ENCODE assay signal across 13 cellular contexts in genomic region chr7:131076032-131076431, GRCh38.
A peak's percentile ranks its signal among the peaks of the same experiment; 100 is the strongest.
DNase-seq lines count a peak whose midpoint lies in the region; ATAC-seq and TF ChIP-seq lines count a peak whose summit lies in the region.
"Had no signal": no experiment of that assay in that cellular context is flagged by ENCODE, and none has a peak within 500 bp of the region (broad histone marks: within the 10 kb centered on the region; RNA-seq: fewer than 3 reads in every experiment).

No MANE protein-coding gene starts in this region.

- H3K4me1 ChIP-seq in suprapubic skin = peaks cover 43% of the 10 kb centered on the region

- H3K36me3 ChIP-seq in suprapubic skin = peaks cover 14% of the 10 kb centered on the region
- H3K36me3 ChIP-seq: WERI-Rb-1 had no signal

- 60% methylated on average over 3 of the region's 3 CpGs for WGBS in suprapubic skin

- DNase-seq in activated T-cell treated with anti-CD3 and anti-CD28 coated beads, Interleukin-2, amount 50 U/mL, for 24 hours = no peak
- no peak for DNase-seq in activated T-cell treated with anti-CD3 and anti-CD28 coated beads for 4 hours
- peak; percentile 40 for DNase-seq in hepatic stellate cell (ENCODE audit: low spot score)
- DNase-seq in suprapubic skin (ENCODE audit: low spot score in 2 of 2) = no peak
- DNase-seq in NCI-H2171 (lab: John Stamatoyannopoulos, UW) = no peak
- no peak for DNase-seq in NCI-H2029 treated with DMSO at 0.1 percent for 48 hours (lab: John Stamatoyannopoulos, UW)
- DNase-seq: activated naive CD4-positive, alpha-beta T cell treated with Interleukin-2 at 50 U/mL for 16 hours; BE2C; endodermal cell; NCI-H187 had no signal

- no peaks in the 10 kb centered on the region for H3K9me3 ChIP-seq in suprapubic skin
- H3K9me3 ChIP-seq: BE2C had no signal

- no peak for ATAC-seq in HG03097 (IDR thresholded peaks at IDR 0.05; ENCODE audit: low FRiP score, unreplicated experiment)

- H3K27ac Mint-ChIP-seq in activated T-cell treated with anti-CD3 and anti-CD28 coated beads, Interleukin-2, amount 50 U/mL, for 24 hours = peak overlapping the region; percentile 71
- peak overlapping the region; percentile 77 for H3K27ac Mint-ChIP-seq in activated naive CD8-positive, alpha-beta T cell
- H3K27ac Mint-ChIP-seq: endodermal cell had no signal

- H3K4me1 Mint-ChIP-seq in activated T-cell treated with anti-CD3 and anti-CD28 coated beads, Interleukin-2, amount 50 U/mL, for 24 hours (ENCODE audit: low read depth) = peaks cover 52% of the 10 kb centered on the region
- H3K4me1 Mint-ChIP-seq in activated naive CD8-positive, alpha-beta T cell (ENCODE audit: low read depth) = peaks cover 53% of the 10 kb centered on the region

- H3K4me3 Mint-ChIP-seq in activated T-cell treated with anti-CD3 and anti-CD28 coated beads, Interleukin-2, amount 50 U/mL, for 24 hours = no peak overlapping the region
- peak overlapping the region; percentile 48 for H3K4me3 Mint-ChIP-seq in activated naive CD8-positive, alpha-beta T cell
- H3K4me3 Mint-ChIP-seq: endodermal cell had no signal

- H3K27me3 Mint-ChIP-seq in activated T-cell treated with anti-CD3 and anti-CD28 coated beads, Interleukin-2, amount 50 U/mL, for 24 hours = no peaks in the 10 kb centered on the region
- H3K27me3 Mint-ChIP-seq in activated naive CD8-positive, alpha-beta T cell = no peaks in the 10 kb centered on the region

- TF ChIP-seq POLR2A in suprapubic skin (IDR thresholded peaks at IDR 0.05) = no peak

- no peaks in the 10 kb centered on the region for H3K9me3 Mint-ChIP-seq in activated T-cell treated with anti-CD3 and anti-CD28 coated beads, Interleukin-2, amount 50 U/mL, for 24 hours
- no peaks in the 10 kb centered on the region for H3K9me3 Mint-ChIP-seq in activated naive CD8-positive, alpha-beta T cell (ENCODE audit: low read depth)
- H3K9me3 Mint-ChIP-seq: endodermal cell had no signal

- no peak for TF ChIP-seq EP300 in suprapubic skin (IDR thresholded peaks at IDR 0.05)

- TF ChIP-seq CTCF in suprapubic skin (IDR thresholded peaks at IDR 0.05) = no peak

- peaks cover 44% of the 10 kb centered on the region for H3K36me3 Mint-ChIP-seq in activated T-cell treated with anti-CD3 and anti-CD28 coated beads, Interleukin-2, amount 50 U/mL, for 24 hours (ENCODE audit: low read depth)
- peaks cover 10% of the 10 kb centered on the region for H3K36me3 Mint-ChIP-seq in activated naive CD8-positive, alpha-beta T cell

- peak overlapping the region; percentile 31 for H3K27ac ChIP-seq in suprapubic skin
- H3K27ac ChIP-seq: WERI-Rb-1 had no signal

- no peaks in the 10 kb centered on the region for H3K27me3 ChIP-seq in suprapubic skin
- H3K27me3 ChIP-seq: BE2C had no signal

- H3K4me3 ChIP-seq in suprapubic skin = no peak overlapping the region
